ENCODE assay signal across 1 cellular context in the genomic region with DNA sequence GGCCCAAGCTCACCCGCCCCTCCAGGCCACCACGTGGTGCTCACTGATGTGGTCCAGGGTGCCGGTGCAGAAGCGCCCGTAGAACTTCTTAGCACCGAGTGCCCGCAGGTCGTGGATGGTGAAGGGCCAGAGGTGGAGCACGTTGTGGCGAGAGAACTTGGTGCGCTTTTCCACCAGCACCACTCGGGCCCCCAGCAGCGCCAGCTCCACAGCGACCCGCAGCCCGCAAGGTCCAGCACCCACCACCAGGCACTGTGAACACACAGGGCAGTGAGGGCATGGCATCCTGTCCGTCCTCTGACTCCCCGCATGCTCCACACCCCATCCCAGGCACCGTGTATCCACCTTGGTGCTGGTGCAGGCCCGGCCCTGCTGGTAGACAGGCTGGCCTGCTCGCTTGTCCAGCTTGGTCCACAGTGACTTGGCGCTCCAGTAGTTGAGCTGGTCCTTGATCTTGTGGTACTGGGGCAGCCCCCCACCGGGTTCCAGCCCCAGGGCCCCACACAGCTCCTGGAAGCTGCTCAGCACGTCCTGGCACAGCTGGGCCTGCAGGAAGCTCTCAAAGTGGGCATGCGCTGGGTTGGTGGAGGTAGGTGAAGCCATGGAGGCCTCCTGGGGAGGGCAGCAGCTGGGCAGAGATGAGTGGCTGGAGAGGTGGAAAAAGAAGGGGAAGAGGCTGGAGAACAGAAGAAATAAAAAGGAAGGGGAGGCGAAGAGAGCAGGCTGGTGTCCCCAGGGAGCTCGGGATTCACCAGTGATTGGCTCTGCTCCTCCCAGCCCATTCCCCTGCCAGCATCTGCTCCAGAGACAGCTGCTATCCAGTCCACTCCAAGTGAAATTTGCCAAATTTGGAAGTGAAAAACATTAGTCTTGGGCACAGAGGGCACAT.
TF ChIP-seq lines count a peak whose summit lies in the region.

No MANE protein-coding gene starts in this region.

TF ChIP-seq in K562, 482 proteins besides CTCF, POLR2A, EP300 and RAD21:
- TF ChIP-seq POLR2G (IDR thresholded peaks at IDR 0.05; ENCODE audit: low read depth, low read length) (peak; percentile 56; the same call in 1 of the 2 replicates), SMAD4 (CRISPR knock-in tag; conservative IDR thresholded peaks at IDR 0.05) (no peak)
